ENCODE assay signal across 8 cellular contexts in the genomic region with DNA sequence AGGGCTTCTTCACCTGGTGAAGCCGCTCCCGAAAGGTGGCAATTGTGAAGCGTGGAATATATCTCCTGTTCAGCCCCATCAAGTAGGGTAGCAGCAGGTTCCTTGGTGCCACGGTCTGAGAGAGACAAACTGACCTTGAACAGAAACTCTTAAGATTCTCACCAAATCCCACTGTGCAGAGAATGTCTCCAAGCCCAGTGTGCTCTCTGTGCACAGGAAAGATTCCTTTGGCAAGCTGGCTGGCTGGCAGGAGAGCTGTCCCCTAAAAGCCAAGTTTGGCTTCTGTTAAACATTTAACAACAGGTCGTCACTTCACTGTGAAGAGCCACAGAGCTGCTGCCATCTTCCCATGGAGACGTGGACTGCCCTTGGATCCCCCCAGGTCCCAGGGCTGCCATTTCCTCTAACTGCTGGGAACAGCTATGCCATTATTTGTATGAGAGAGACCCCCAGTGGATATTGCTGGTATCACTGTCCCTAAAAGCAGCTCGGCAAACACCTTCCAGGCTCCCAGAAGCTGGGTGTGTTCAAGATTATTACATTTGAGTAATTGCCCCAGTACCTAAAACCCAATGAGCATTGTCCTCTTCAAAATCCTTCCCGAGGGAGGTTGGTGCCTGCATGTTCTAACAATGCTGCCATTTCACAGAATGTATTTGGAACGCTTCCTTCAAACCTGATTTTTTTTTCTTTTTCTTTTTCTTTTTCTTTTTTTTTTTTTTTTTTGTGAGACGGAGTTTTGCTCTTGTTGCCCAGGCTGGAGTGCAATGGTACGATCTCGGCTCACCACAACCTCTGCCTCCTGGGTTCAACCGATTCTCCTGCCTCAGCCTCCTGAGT.
A peak's percentile ranks its signal among the peaks of the same experiment; 100 is the strongest.
DNase-seq lines count a peak whose midpoint lies in the region; ATAC-seq and TF ChIP-seq lines count a peak whose summit lies in the region.

No MANE protein-coding gene starts in this region.

- no peak overlapping the region for H3K4me3 ChIP-seq in epithelial cell of proximal tubule (ENCODE audit: low read depth, low read length)

- H3K36me3 Mint-ChIP-seq in activated CD4-positive, alpha-beta memory T cell treated with anti-CD3 and anti-CD28 coated beads for 36 hours: no peaks in the 10 kb centered on the region

- peaks cover 27% of the 10 kb centered on the region for H3K4me1 Mint-ChIP-seq in activated CD4-positive, alpha-beta memory T cell treated with anti-CD3 and anti-CD28 coated beads for 36 hours (ENCODE audit: low read depth)

- DNase-seq in AG08396 (ENCODE audit: low spot score): peak; percentile 77
- peak; percentile 72 for DNase-seq in NCI-H526 treated with DMSO at 0.1 percent for 48 hours (lab: John Stamatoyannopoulos, UW)
- DNase-seq in activated CD4-positive, alpha-beta memory T cell treated with anti-CD3 and anti-CD28 coated beads for 36 hours: peak; percentile 53
- DNase-seq in epithelial cell of proximal tubule (ENCODE audit: low read depth): no peak
- peak; percentile 71 for DNase-seq in mucosa of gallbladder (ENCODE audit: low spot score)
- DNase-seq in ureter (ENCODE audit: low spot score): peak; percentile 66

- POLR2A ChIA-PET in activated CD4-positive, alpha-beta memory T cell treated with anti-CD3 and anti-CD28 coated beads for 36 hours (lab: Charles Lee): no interaction called here

- H3K27me3 Mint-ChIP-seq in activated CD4-positive, alpha-beta memory T cell treated with anti-CD3 and anti-CD28 coated beads for 36 hours: no peaks in the 10 kb centered on the region

- no peak overlapping the region for H3K27ac Mint-ChIP-seq in activated CD4-positive, alpha-beta memory T cell treated with anti-CD3 and anti-CD28 coated beads for 36 hours

- intact Hi-C loops in activated CD4-positive, alpha-beta memory T cell treated with anti-CD3 and anti-CD28 coated beads for 36 hours (cut with micrococcal nuclease): loop anchor here (1.0 kb wide), 1 partner anchor 360 kb away; no protein-coding TSS in a partner anchor

- no peaks in the 10 kb centered on the region for H3K9me3 Mint-ChIP-seq in activated CD4-positive, alpha-beta memory T cell treated with anti-CD3 and anti-CD28 coated beads for 36 hours

- peak; percentile 61 for ATAC-seq in GM18502 (IDR thresholded peaks at IDR 0.05; ENCODE audit: poor library complexity, unreplicated experiment)
- peak; percentile 53 for ATAC-seq in HG03469 (IDR thresholded peaks at IDR 0.05; ENCODE audit: unreplicated experiment)

- peak; percentile 84 for TF ChIP-seq CTCF in epithelial cell of proximal tubule (conservative IDR thresholded peaks at IDR 0.05; ENCODE audit: low read depth, low read length)

- CTCF ChIA-PET in activated CD4-positive, alpha-beta memory T cell treated with anti-CD3 and anti-CD28 coated beads for 36 hours (lab: Charles Lee): interaction anchor here (0.5 to 12.5 kb wide), 40 partner anchors 9 to 1396 kb away, joined by 3 to 139 read pairs (median 4); partner anchors contain the start of gene TTF2

- H3K4me3 Mint-ChIP-seq in activated CD4-positive, alpha-beta memory T cell treated with anti-CD3 and anti-CD28 coated beads for 36 hours: no peak overlapping the region
